ENCODE assay signal across 19 cellular contexts in the genomic region with DNA sequence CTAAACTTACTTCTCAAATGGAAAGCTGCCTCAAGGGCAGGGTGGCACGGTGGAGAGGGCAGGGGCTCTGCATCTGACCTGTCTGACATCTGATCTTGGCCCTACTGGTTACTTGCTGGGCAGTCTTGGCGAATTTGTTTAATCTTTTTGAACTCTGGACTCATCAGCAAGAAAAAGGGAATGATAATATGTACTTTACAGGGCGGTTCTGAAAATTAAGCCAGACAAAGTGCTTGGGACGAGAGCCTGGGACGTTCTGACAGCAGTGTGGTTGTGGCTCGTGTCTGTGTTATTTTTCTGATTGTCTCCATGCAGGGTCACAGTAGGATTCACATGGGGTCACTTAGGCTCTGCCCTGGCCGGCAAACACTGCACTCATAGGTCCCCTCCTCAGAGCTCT.
DNase-seq lines count a peak whose midpoint lies in the region; ATAC-seq and TF ChIP-seq lines count a peak whose summit lies in the region.
"Had no signal": no experiment of that assay in that cellular context is flagged by ENCODE, and none has a peak within 500 bp of the region (broad histone marks: within the 10 kb centered on the region; RNA-seq: fewer than 3 reads in every experiment).

No MANE protein-coding gene starts in this region.

- peak overlapping the region; percentile 98 for H3K27ac Mint-ChIP-seq in activated CD4-positive, alpha-beta T cell treated with anti-CD3 and anti-CD28 coated beads for 36 hours
- peak overlapping the region; percentile 97 for H3K27ac Mint-ChIP-seq in activated naive CD8-positive, alpha-beta T cell treated with anti-CD3 and anti-CD28 coated beads, Interleukin-2, amount 10 ng/mL, durations not matched to agents 7 days and 5 days
- peak overlapping the region in 6 of 9 donors; percentile 64 to 99 (median 98) for H3K27ac Mint-ChIP-seq in naive thymus-derived CD4-positive, alpha-beta T cell
- H3K27ac Mint-ChIP-seq in WTC11 = no peak overlapping the region

- no peaks in the 10 kb centered on the region for H3K36me3 ChIP-seq in naive thymus-derived CD4-positive, alpha-beta T cell (ENCODE audit: control insufficient read depth in 2 of 3, insufficient read depth in 3 of 3, low read length in 3 of 3)
- H3K36me3 ChIP-seq: cardiac muscle cell, lower lobe of right lung, suprapubic skin had no signal

- no peak overlapping the region for H3K27ac ChIP-seq in naive thymus-derived CD4-positive, alpha-beta T cell (ENCODE audit: low read depth, low read length)
- H3K27ac ChIP-seq: cardiac muscle cell, epithelial cell of prostate, lower lobe of right lung, suprapubic skin had no signal

- POLR2A ChIA-PET in activated CD4-positive, alpha-beta T cell treated with anti-CD3 and anti-CD28 coated beads for 36 hours (lab: Charles Lee) = interaction anchor here (0.5 to 1.1 kb wide), 2 partner anchors 150 to 155 kb away, joined by 3 to 4 read pairs; no protein-coding TSS in a partner anchor
- POLR2A ChIA-PET in activated naive CD8-positive, alpha-beta T cell treated with anti-CD3 and anti-CD28 coated beads, Interleukin-2, amount 10 ng/mL, durations not matched to agents 7 days and 5 days (lab: Charles Lee) = interaction anchor here (0.6 to 0.9 kb wide), 2 partner anchors 8 to 1813 kb away, joined by 3 to 6 read pairs; no protein-coding TSS in a partner anchor
- POLR2A ChIA-PET in naive thymus-derived CD4-positive, alpha-beta T cell (lab: Charles Lee) = interaction anchor here (0.8 to 1.0 kb wide), 3 partner anchors 10 to 144 kb away, joined by 5 to 6 read pairs (median 5); no protein-coding TSS in a partner anchor
- POLR2A ChIA-PET in WTC11 (lab: Charles Lee) = no interaction called here

- H3K4me3 ChIP-seq in naive thymus-derived CD4-positive, alpha-beta T cell (ENCODE audit: low read length) = no peak overlapping the region
- H3K4me3 ChIP-seq: cardiac muscle cell, dorsolateral prefrontal cortex, lower lobe of right lung, suprapubic skin had no signal

- peaks cover 7% of the 10 kb centered on the region for H3K9me3 Mint-ChIP-seq in activated CD4-positive, alpha-beta T cell treated with anti-CD3 and anti-CD28 coated beads for 36 hours (ENCODE audit: low read depth)
- peaks cover 6% of the 10 kb centered on the region for H3K9me3 Mint-ChIP-seq in activated naive CD8-positive, alpha-beta T cell treated with anti-CD3 and anti-CD28 coated beads, Interleukin-2, amount 10 ng/mL, durations not matched to agents 7 days and 5 days
- peaks cover 0 to 5% (median 2%) of the 10 kb centered on the region in 11 donors for H3K9me3 Mint-ChIP-seq in naive thymus-derived CD4-positive, alpha-beta T cell
- peaks cover 5% of the 10 kb centered on the region for H3K9me3 Mint-ChIP-seq in WTC11

- H3K4me1 Mint-ChIP-seq in activated CD4-positive, alpha-beta T cell treated with anti-CD3 and anti-CD28 coated beads for 36 hours = peaks cover 46% of the 10 kb centered on the region
- peaks cover 49% of the 10 kb centered on the region for H3K4me1 Mint-ChIP-seq in activated naive CD8-positive, alpha-beta T cell treated with anti-CD3 and anti-CD28 coated beads, Interleukin-2, amount 10 ng/mL, durations not matched to agents 7 days and 5 days
- H3K4me1 Mint-ChIP-seq in naive thymus-derived CD4-positive, alpha-beta T cell = peaks cover 25 to 56% (median 42%) of the 10 kb centered on the region in 7 donors
- H3K4me1 Mint-ChIP-seq in WTC11 = peaks cover 31% of the 10 kb centered on the region

- H3K27me3 Mint-ChIP-seq in activated CD4-positive, alpha-beta T cell treated with anti-CD3 and anti-CD28 coated beads for 36 hours = no peaks in the 10 kb centered on the region
- H3K27me3 Mint-ChIP-seq in activated naive CD8-positive, alpha-beta T cell treated with anti-CD3 and anti-CD28 coated beads, Interleukin-2, amount 10 ng/mL, durations not matched to agents 7 days and 5 days = peaks cover 8% of the 10 kb centered on the region
- no peaks in the 10 kb centered on the region for H3K27me3 Mint-ChIP-seq in naive thymus-derived CD4-positive, alpha-beta T cell
- peaks cover 33% of the 10 kb centered on the region for H3K27me3 Mint-ChIP-seq in WTC11 (ENCODE audit: low read depth)

- no peaks in the 10 kb centered on the region for H3K9me3 ChIP-seq in naive thymus-derived CD4-positive, alpha-beta T cell (ENCODE audit: control insufficient read depth in 2 of 3, low read length in 3 of 3)
- H3K9me3 ChIP-seq: suprapubic skin had no signal

- no peak for TF ChIP-seq CTCF in WTC11 (IDR thresholded peaks at IDR 0.05)

- peaks cover 26% of the 10 kb centered on the region for H3K36me3 Mint-ChIP-seq in activated CD4-positive, alpha-beta T cell treated with anti-CD3 and anti-CD28 coated beads for 36 hours (ENCODE audit: low read depth)
- peaks cover 18% of the 10 kb centered on the region for H3K36me3 Mint-ChIP-seq in activated naive CD8-positive, alpha-beta T cell treated with anti-CD3 and anti-CD28 coated beads, Interleukin-2, amount 10 ng/mL, durations not matched to agents 7 days and 5 days
- H3K36me3 Mint-ChIP-seq in naive thymus-derived CD4-positive, alpha-beta T cell = peaks cover 0 to 27% (median 10%) of the 10 kb centered on the region in 5 donors
- H3K36me3 Mint-ChIP-seq in WTC11 = peaks cover 5% of the 10 kb centered on the region

- H3K4me1 ChIP-seq in naive thymus-derived CD4-positive, alpha-beta T cell (ENCODE audit: control insufficient read depth in 2 of 2, insufficient read depth in 2 of 2, low read length in 2 of 2) = peaks cover 30 to 45% of the 10 kb centered on the region in 2 donors
- H3K4me1 ChIP-seq: lower lobe of right lung had no signal

- CTCF ChIA-PET in activated CD4-positive, alpha-beta T cell treated with anti-CD3 and anti-CD28 coated beads for 36 hours (lab: Charles Lee) = interaction anchor here (1.2 kb wide), 1 partner anchor 10 kb away, joined by 3 read pairs; no protein-coding TSS in a partner anchor
- CTCF ChIA-PET in naive thymus-derived CD4-positive, alpha-beta T cell (lab: Charles Lee) = no interaction called here
- CTCF ChIA-PET in WTC11 (lab: Charles Lee) = no interaction called here

- intact Hi-C loops in activated CD4-positive, alpha-beta T cell treated with anti-CD3 and anti-CD28 coated beads for 36 hours (cut with DNase I, micrococcal nuclease) = loop anchor here (2.0 to 10.0 kb wide), 11 partner anchors 74 to 1728 kb away; no protein-coding TSS in a partner anchor
- intact Hi-C loops in naive thymus-derived CD4-positive, alpha-beta T cell (cut with micrococcal nuclease) = loop anchor here (5.0 to 10.0 kb wide), 10 partner anchors 146 to 1736 kb away; a partner anchor contains a TSS

- H3K27me3 ChIP-seq in naive thymus-derived CD4-positive, alpha-beta T cell (ENCODE audit: control insufficient read depth in 2 of 2, insufficient read depth in 2 of 2, low read length in 2 of 2) = no peaks in the 10 kb centered on the region
- H3K27me3 ChIP-seq: cardiac muscle cell had no signal

- DNase-seq in activated CD4-positive, alpha-beta T cell treated with anti-CD3 and anti-CD28 coated beads for 36 hours = no peak
- DNase-seq in activated CD4-positive, alpha-beta T cell treated with anti-CD3 and anti-CD28 coated beads, Interleukin-2, amount 50 U/mL, for 4 hours = no peak
- DNase-seq in HT-29 (ENCODE audit: low spot score) = peak; percentile 11
- no peak for DNase-seq in activated naive CD8-positive, alpha-beta T cell treated with anti-CD3 and anti-CD28 coated beads, Interleukin-2, amount 10 ng/mL, durations not matched to agents 7 days and 5 days
- no peak for DNase-seq in naive thymus-derived CD4-positive, alpha-beta T cell
- no peak for DNase-seq in middle frontal gyrus (ENCODE audit: extremely low spot score, low spot score)
- no peak for DNase-seq in NCI-H226
- no peak for DNase-seq in WTC11 (ENCODE audit: low spot score)
- DNase-seq: Calu3, Karpas-422, lower lobe of right lung, NCI-H1048, NCI-H2029 treated with DMSO at 0.1 percent for 48 hours, NCI-H510A, retina had no signal

- ATAC-seq in activated CD4-positive, alpha-beta T cell treated with anti-CD3 and anti-CD28 coated beads for 36 hours = no peak
- no peak for ATAC-seq in activated naive CD8-positive, alpha-beta T cell treated with anti-CD3 and anti-CD28 coated beads, Interleukin-2, amount 10 ng/mL, durations not matched to agents 7 days and 5 days (ENCODE audit: low read depth)
- ATAC-seq in naive thymus-derived CD4-positive, alpha-beta T cell = no peak
- no peak for ATAC-seq in WTC11

- H3K4me3 Mint-ChIP-seq in activated CD4-positive, alpha-beta T cell treated with anti-CD3 and anti-CD28 coated beads for 36 hours = no peak overlapping the region
- H3K4me3 Mint-ChIP-seq in activated naive CD8-positive, alpha-beta T cell treated with anti-CD3 and anti-CD28 coated beads, Interleukin-2, amount 10 ng/mL, durations not matched to agents 7 days and 5 days = peak overlapping the region; percentile 77
- peak overlapping the region in 1 of 10 donors; percentile 76 for H3K4me3 Mint-ChIP-seq in naive thymus-derived CD4-positive, alpha-beta T cell
- H3K4me3 Mint-ChIP-seq in WTC11 = no peak overlapping the region

TF ChIP-seq in WTC11, 78 proteins besides CTCF, POLR2A, EP300 and RAD21:
- TF ChIP-seq CBFB (CRISPR knock-in tag; IDR thresholded peaks at IDR 0.05; ENCODE audit: low read depth) = no peak
- TF ChIP-seq, protein P1, sequence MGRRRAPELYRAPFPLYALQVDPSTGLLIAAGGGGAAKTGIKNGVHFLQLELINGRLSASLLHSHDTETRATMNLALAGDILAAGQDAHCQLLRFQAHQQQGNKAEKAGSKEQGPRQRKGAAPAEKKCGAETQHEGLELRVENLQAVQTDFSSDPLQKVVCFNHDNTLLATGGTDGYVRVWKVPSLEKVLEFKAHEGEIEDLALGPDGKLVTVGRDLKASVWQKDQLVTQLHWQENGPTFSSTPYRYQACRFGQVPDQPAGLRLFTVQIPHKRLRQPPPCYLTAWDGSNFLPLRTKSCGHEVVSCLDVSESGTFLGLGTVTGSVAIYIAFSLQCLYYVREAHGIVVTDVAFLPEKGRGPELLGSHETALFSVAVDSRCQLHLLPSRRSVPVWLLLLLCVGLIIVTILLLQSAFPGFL (CRISPR knock-in tag; IDR thresholded peaks at IDR 0.05; ENCODE audit: borderline replicate concordance) = no peak
- TF ChIP-seq, protein P2, sequence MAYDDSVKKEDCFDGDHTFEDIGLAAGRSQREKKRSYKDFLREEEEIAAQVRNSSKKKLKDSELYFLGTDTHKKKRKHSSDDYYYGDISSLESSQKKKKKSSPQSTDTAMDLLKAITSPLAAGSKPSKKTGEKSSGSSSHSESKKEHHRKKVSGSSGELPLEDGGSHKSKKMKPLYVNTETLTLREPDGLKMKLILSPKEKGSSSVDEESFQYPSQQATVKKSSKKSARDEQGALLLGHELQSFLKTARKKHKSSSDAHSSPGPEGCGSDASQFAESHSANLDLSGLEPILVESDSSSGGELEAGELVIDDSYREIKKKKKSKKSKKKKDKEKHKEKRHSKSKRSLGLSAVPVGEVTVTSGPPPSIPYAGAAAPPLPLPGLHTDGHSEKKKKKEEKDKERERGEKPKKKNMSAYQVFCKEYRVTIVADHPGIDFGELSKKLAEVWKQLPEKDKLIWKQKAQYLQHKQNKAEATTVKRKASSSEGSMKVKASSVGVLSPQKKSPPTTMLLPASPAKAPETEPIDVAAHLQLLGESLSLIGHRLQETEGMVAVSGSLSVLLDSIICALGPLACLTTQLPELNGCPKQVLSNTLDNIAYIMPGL (CRISPR knock-in tag; IDR thresholded peaks at IDR 0.05) = no peak
